ENCODE assay signal across 12 cellular contexts in genomic region chr16:85415196-85415988, GRCh38.
A peak's percentile ranks its signal among the peaks of the same experiment; 100 is the strongest.
DNase-seq lines count a peak whose midpoint lies in the region; ATAC-seq and TF ChIP-seq lines count a peak whose summit lies in the region.
"Had no signal": no experiment of that assay in that cellular context is flagged by ENCODE, and none has a peak within 500 bp of the region (broad histone marks: within the 10 kb centered on the region; RNA-seq: fewer than 3 reads in every experiment).

No MANE protein-coding gene starts in this region.

- intact Hi-C loops in activated B cell treated with CpG ODN at 0.5 μM for 24 hours (cut with micrococcal nuclease), result no loop called here

- TF ChIP-seq CTCF in activated B cell treated with CpG ODN at 0.5 μM for 24 hours (IDR thresholded peaks at IDR 0.05), result no peak
- TF ChIP-seq CTCF in hepatocyte (IDR thresholded peaks at IDR 0.05; ENCODE audit: poor library complexity), result no peak
- TF ChIP-seq CTCF in smooth muscle cell (IDR thresholded peaks at IDR 0.05; ENCODE audit: borderline replicate concordance, insufficient read depth, poor library complexity, severe bottlenecking), result no peak
- no peak for TF ChIP-seq CTCF in coronary artery (IDR thresholded peaks at IDR 0.05)

- H3K27ac Mint-ChIP-seq in activated B cell treated with CpG ODN at 0.5 μM for 24 hours, result no peak overlapping the region
- H3K27ac Mint-ChIP-seq: T-helper 1 cell treated with Interleukin-12 subunit alpha and Interleukin-12 subunit beta and Interleukin-4 antibody, amounts not matched to agents 30 μg/mL and 1 μg/mL, for 36 hours had no signal

- H3K27me3 ChIP-seq in hepatocyte (no peaks in the 10 kb centered on the region), smooth muscle cell (ENCODE audit: low read depth) (no peaks in the 10 kb centered on the region)
- H3K27me3 ChIP-seq: thyroid gland had no signal

- H3K4me2 ChIP-seq in hepatocyte (peak overlapping the region; percentile 42), smooth muscle cell (no peak overlapping the region)

- H3K27ac ChIP-seq in hepatocyte (peak overlapping the region; percentile 11), smooth muscle cell (ENCODE audit: low read depth) (no peak overlapping the region), coronary artery (no peak overlapping the region)
- H3K27ac ChIP-seq: thyroid gland had no signal

- POLR2A ChIA-PET in activated B cell treated with CpG ODN at 0.5 μM for 24 hours (lab: Charles Lee), result interaction anchor here (0.8 to 1.1 kb wide), 4 partner anchors 139 to 201 kb away, joined by 3 to 4 read pairs (median 3); partner anchors contain the start of gene GSE1

- ATAC-seq in activated B cell treated with CpG ODN at 0.5 μM for 24 hours (ENCODE audit: low read depth), result no peak
- ATAC-seq in HG03095 (IDR thresholded peaks at IDR 0.05; ENCODE audit: unreplicated experiment), result no peak
- no peak for ATAC-seq in GM18867 (IDR thresholded peaks at IDR 0.05; ENCODE audit: unreplicated experiment)

- H3K9me3 Mint-ChIP-seq in activated B cell treated with CpG ODN at 0.5 μM for 24 hours, result no peaks in the 10 kb centered on the region

- H3K9me2 ChIP-seq in hepatocyte (replicated peaks; ENCODE audit: insufficient read depth), result no peaks in the 10 kb centered on the region

- H3K36me3 Mint-ChIP-seq in activated B cell treated with CpG ODN at 0.5 μM for 24 hours (ENCODE audit: low read depth), result no peaks in the 10 kb centered on the region
- H3K36me3 Mint-ChIP-seq: naive B cell had no signal

- CTCF ChIA-PET in activated B cell treated with CpG ODN at 0.5 μM for 24 hours (lab: Charles Lee), result interaction anchor here (0.9 to 1.4 kb wide), 5 partner anchors 13 to 216 kb away, joined by 3 to 9 read pairs (median 4); no protein-coding TSS in a partner anchor

- peaks cover 8% of the 10 kb centered on the region for H3K4me1 ChIP-seq in hepatocyte (ENCODE audit: insufficient read depth)
- no peaks in the 10 kb centered on the region for H3K4me1 ChIP-seq in smooth muscle cell (ENCODE audit: low read depth)

- DNase-seq in NCI-H748 (lab: John Stamatoyannopoulos, UW; ENCODE audit: unreplicated experiment) (peak; percentile 23), NCI-H748 treated with DMSO at 0.1 percent for 48 hours (lab: John Stamatoyannopoulos, UW) (no peak), activated B cell treated with CpG ODN at 0.5 μM for 24 hours (peak; percentile 10), hepatocyte (ENCODE audit: low spot score) (no peak), smooth muscle cell (lab: John Stamatoyannopoulos, UW; ENCODE audit: unreplicated experiment) (peak; percentile 17), coronary artery (ENCODE audit: low spot score) (no peak)
- DNase-seq: NCI-H187 had no signal

- no peak overlapping the region for H3K9ac ChIP-seq in smooth muscle cell (ENCODE audit: low read depth)

- no peaks in the 10 kb centered on the region for H3K4me1 Mint-ChIP-seq in activated B cell treated with CpG ODN at 0.5 μM for 24 hours
- H3K4me1 Mint-ChIP-seq: naive B cell had no signal

- H2AFZ ChIP-seq in hepatocyte (no peak overlapping the region), smooth muscle cell (ENCODE audit: low read depth) (no peak overlapping the region)

- peaks cover 5% of the 10 kb centered on the region for H3F3A ChIP-seq in smooth muscle cell (ENCODE audit: low read depth)

- no peak overlapping the region for H3K4me3 Mint-ChIP-seq in activated B cell treated with CpG ODN at 0.5 μM for 24 hours
- H3K4me3 Mint-ChIP-seq: T-helper 1 cell treated with Interleukin-12 subunit alpha and Interleukin-12 subunit beta and Interleukin-4 antibody, amounts not matched to agents 30 μg/mL and 1 μg/mL, for 36 hours had no signal

- peaks cover 4% of the 10 kb centered on the region for H3K27me3 Mint-ChIP-seq in activated B cell treated with CpG ODN at 0.5 μM for 24 hours
- H3K27me3 Mint-ChIP-seq: naive B cell had no signal

- no peaks in the 10 kb centered on the region for H3K36me3 ChIP-seq in hepatocyte (replicated peaks; ENCODE audit: insufficient read depth, low read depth)
- no peaks in the 10 kb centered on the region for H3K36me3 ChIP-seq in smooth muscle cell (ENCODE audit: low read depth)
- H3K36me3 ChIP-seq: thyroid gland had no signal

- H3K4me3 ChIP-seq in hepatocyte, result no peak overlapping the region
- H3K4me3 ChIP-seq in smooth muscle cell, result no peak overlapping the region
- H3K4me3 ChIP-seq in coronary artery, result no peak overlapping the region
- H3K4me3 ChIP-seq: thyroid gland had no signal

- H4K20me1 ChIP-seq in hepatocyte (ENCODE audit: insufficient read depth, poor library complexity, severe bottlenecking) (no peaks in the 10 kb centered on the region), smooth muscle cell (ENCODE audit: low read depth) (peaks cover 19% of the 10 kb centered on the region)

- WGBS in hepatocyte (ENCODE audit: low lambda C conversion rate, missing lambda C conversion rate), result 50% methylated on average over 21 of the region's 21 CpGs
- WGBS in smooth muscle cell (ENCODE audit: low lambda C conversion rate), result 37% methylated on average over 21 of the region's 21 CpGs

- H3K79me2 ChIP-seq in hepatocyte (peaks cover 2% of the 10 kb centered on the region), smooth muscle cell (ENCODE audit: low read depth) (no peaks in the 10 kb centered on the region)

- H3K9me3 ChIP-seq in hepatocyte (ENCODE audit: low read depth) (no peaks in the 10 kb centered on the region), smooth muscle cell (replicated peaks; ENCODE audit: low read depth) (no peaks in the 10 kb centered on the region)
- H3K9me3 ChIP-seq: thyroid gland had no signal

Comparison
In these comparisons a context has a peak if more than half of its experiments do, and no peak if none do; other contexts are left out.
1. DNase-seq: peak in NCI-H748 (single experiment), activated B cell treated with CpG ODN at 0.5 μM for 24 hours (single experiment) and smooth muscle cell (single experiment); none in NCI-H748 treated with DMSO at 0.1 percent for 48 hours (single experiment), hepatocyte (single experiment) and coronary artery (single experiment).